In genomic region chr14:101242442-101243385, GRCh38 we compare ENCODE assay signal across 19 cellular contexts.
"Had no signal": no experiment of that assay in that cellular context is flagged by ENCODE, and none has a peak within 500 bp of the region (broad histone marks: within the 10 kb centered on the region; RNA-seq: fewer than 3 reads in every experiment).

No MANE protein-coding gene starts in this region.

- ATAC-seq: activated naive CD8-positive, alpha-beta T cell treated with anti-CD3 and anti-CD28 coated beads, Interleukin-2, amount 50 U/mL, for 24 hours; body of pancreas; foreskin keratinocyte; left lung; naive thymus-derived CD8-positive, alpha-beta T cell; pancreas; psoas muscle had no signal

- H3K9me3 ChIP-seq: body of pancreas, left lung, pancreas, psoas muscle, right atrium auricular region, thoracic aorta, upper lobe of left lung had no signal

- H3K36me3 ChIP-seq: cardiac muscle cell, left lung, pancreas, right atrium auricular region, thoracic aorta, upper lobe of left lung had no signal

- DNase-seq: activated CD4-positive, alpha-beta T cell treated with anti-CD3 and anti-CD28 coated beads, Interleukin-2, amount 50 U/mL, for 4 hours; activated gamma-delta T cell; activated naive CD4-positive, alpha-beta T cell treated with anti-CD3 and anti-CD28 coated beads, Interleukin-2, amount 50 U/mL, for 16 hours; activated naive CD8-positive, alpha-beta T cell treated with anti-CD3 and anti-CD28 coated beads, Interleukin-2, amount 50 U/mL, for 24 hours; activated T-cell treated with anti-CD3 and anti-CD28 coated beads, Interleukin-2, amount 50 U/mL, for 24 hours; body of pancreas; effector CD8-positive, alpha-beta T cell; foreskin keratinocyte; left lung; stimulated activated CD4-positive, alpha-beta T cell treated with anti-CD3 and anti-CD28 coated beads, Interleukin-4, amount 100 ng/mL, for 24 hours; stimulated activated naive CD4-positive, alpha-beta T cell treated with Interleukin-2 at 50 U/mL for 16 hours; T-helper 1 cell had no signal

- H3K4me3 ChIP-seq: body of pancreas, cardiac muscle cell, left lung, pancreas, psoas muscle, right atrium auricular region, thoracic aorta, upper lobe of left lung had no signal

- H3K27ac ChIP-seq: body of pancreas, cardiac muscle cell, foreskin keratinocyte, left lung, pancreas, psoas muscle, right atrium auricular region, thoracic aorta, upper lobe of left lung had no signal

- H3K4me1 ChIP-seq: body of pancreas, foreskin keratinocyte, left lung, pancreas, psoas muscle, right atrium auricular region, upper lobe of left lung had no signal

- H3K27me3 ChIP-seq: body of pancreas, cardiac muscle cell, foreskin keratinocyte, pancreas, right atrium auricular region, upper lobe of left lung had no signal
